In the genomic region with DNA sequence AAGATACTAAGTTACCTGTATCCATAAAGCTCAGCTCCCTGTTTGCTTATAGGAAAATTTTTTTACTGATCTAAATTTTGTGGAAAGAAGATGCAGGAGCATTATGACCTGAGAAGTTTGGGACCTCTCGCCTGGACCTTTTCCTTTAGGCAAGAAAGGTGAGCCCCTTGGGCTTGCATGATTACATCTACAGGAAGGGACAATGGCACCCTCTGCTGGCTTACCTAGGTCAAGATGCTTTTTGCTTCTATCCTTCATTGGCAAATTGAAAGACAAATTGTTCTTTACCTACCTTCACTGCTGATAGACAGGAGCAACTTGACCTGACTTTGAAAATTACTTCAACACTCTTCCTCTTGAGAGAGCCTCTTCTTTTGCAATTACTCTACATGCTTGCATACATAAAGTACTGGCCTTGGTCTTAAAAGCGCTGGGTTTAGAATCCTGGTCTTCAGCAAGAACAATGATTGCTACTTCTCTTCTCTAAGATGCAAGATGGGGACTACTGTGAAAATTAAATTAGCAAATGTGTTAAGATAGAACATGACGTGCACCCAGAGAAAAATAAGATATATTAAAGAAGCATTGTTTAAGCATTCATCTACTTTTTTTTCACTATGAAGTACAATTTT, we compare ENCODE assay signal across 9 cellular contexts.
A peak's percentile ranks its signal among the peaks of the same experiment; 100 is the strongest.
DNase-seq lines count a peak whose midpoint lies in the region; TF ChIP-seq lines count a peak whose summit lies in the region.
"Had no signal": no experiment of that assay in that cellular context is flagged by ENCODE, and none has a peak within 500 bp of the region (broad histone marks: within the 10 kb centered on the region; RNA-seq: fewer than 3 reads in every experiment).

No MANE protein-coding gene starts in this region.

- H3K9me3 Mint-ChIP-seq in activated T-cell treated with anti-CD3 and anti-CD28 coated beads, Interleukin-2, amount 50 U/mL, for 24 hours = peaks cover 8% of the 10 kb centered on the region

- no peak overlapping the region for H3K4me3 ChIP-seq in spleen
- H3K4me3 ChIP-seq: BLaER1 treated with 17β-estradiol and CSF1 and Interleukin-3, amounts not matched to agents 10 nM and 100 nM had no signal

- peak in 7 of 11 experiments; percentile 29 to 52 (median 41) for TF ChIP-seq CTCF in spleen (IDR thresholded peaks at IDR 0.05 in 8 of 11, conservative IDR thresholded peaks at IDR 0.05 in 3 of 11)

- H3K27ac ChIP-seq in spleen = no peak overlapping the region
- H3K27ac ChIP-seq: BLaER1 treated with 17β-estradiol and CSF1 and Interleukin-3, amounts not matched to agents 10 nM and 100 nM had no signal

- no peak for TF ChIP-seq POLR2A in spleen (IDR thresholded peaks at IDR 0.05)

- H3K4me1 Mint-ChIP-seq in activated T-cell treated with anti-CD3 and anti-CD28 coated beads, Interleukin-2, amount 50 U/mL, for 24 hours (ENCODE audit: low read depth) = no peaks in the 10 kb centered on the region

- 57 to 71% (median 60%) methylated on average over 3 of the region's 3 CpGs for WGBS in spleen, 5 donors

- intact Hi-C loops in spleen (cut with DNase I; ENCODE audit: low total_unique reads) = no loop called here

- peaks cover 0 to 3% (median 0%) of the 10 kb centered on the region in 8 donors for H3K9me3 ChIP-seq in spleen
- H3K9me3 ChIP-seq: BLaER1 treated with 17β-estradiol and CSF1 and Interleukin-3, amounts not matched to agents 10 nM and 100 nM had no signal

- DNase-seq in NCI-H187 treated with DMSO at 0.1 percent for 48 hours (lab: John Stamatoyannopoulos, UW) (peak; percentile 31), NCI-H187 (lab: John Stamatoyannopoulos, UW) (no peak), HK-2 (ENCODE audit: unreplicated experiment) (peak; percentile 13), SHP77 (lab: John Stamatoyannopoulos, UW) (peak; percentile 40 to 46), germinal center (ENCODE audit: low spot score) (peak; percentile 6), spleen (no peak), activated gamma-delta T cell (lab: John Stamatoyannopoulos, UW) (no peak)
- no peak for DNase-seq in activated T-cell treated with anti-CD3 and anti-CD28 coated beads, Interleukin-2, amount 50 U/mL, for 24 hours

- no peak overlapping the region for H3K27ac Mint-ChIP-seq in activated T-cell treated with anti-CD3 and anti-CD28 coated beads, Interleukin-2, amount 50 U/mL, for 24 hours

- peaks cover 0 to 10% (median 0%) of the 10 kb centered on the region in 6 donors for H3K4me1 ChIP-seq in spleen
- H3K4me1 ChIP-seq: BLaER1 treated with 17β-estradiol and CSF1 and Interleukin-3, amounts not matched to agents 10 nM and 100 nM had no signal

- H3K27me3 ChIP-seq in spleen (replicated peaks in 1 of 7) = no peaks in the 10 kb centered on the region
- H3K27me3 ChIP-seq: BLaER1 treated with 17β-estradiol and CSF1 and Interleukin-3, amounts not matched to agents 10 nM and 100 nM had no signal

- no peaks in the 10 kb centered on the region for H3K36me3 ChIP-seq in spleen
- H3K36me3 ChIP-seq: BLaER1 treated with 17β-estradiol and CSF1 and Interleukin-3, amounts not matched to agents 10 nM and 100 nM had no signal

- no peaks in the 10 kb centered on the region for H3K36me3 Mint-ChIP-seq in activated T-cell treated with anti-CD3 and anti-CD28 coated beads, Interleukin-2, amount 50 U/mL, for 24 hours (ENCODE audit: low read depth)

- H3K4me3 Mint-ChIP-seq in activated T-cell treated with anti-CD3 and anti-CD28 coated beads, Interleukin-2, amount 50 U/mL, for 24 hours = no peak overlapping the region

- H3K27me3 Mint-ChIP-seq in activated T-cell treated with anti-CD3 and anti-CD28 coated beads, Interleukin-2, amount 50 U/mL, for 24 hours = no peaks in the 10 kb centered on the region

Comparison
In these comparisons a context has a peak if more than half of its experiments do, and no peak if none do; other contexts are left out.
1. DNase-seq: peak in NCI-H187 treated with DMSO at 0.1 percent for 48 hours (single experiment), HK-2 (single experiment), SHP77 (2 of 2) and germinal center (single experiment); none in NCI-H187 (0 of 2), spleen (single experiment), activated gamma-delta T cell (single experiment) and activated T-cell treated with anti-CD3 and anti-CD28 coated beads, Interleukin-2, amount 50 U/mL, for 24 hours (single experiment).